Comparison of ENCODE assay signal across 1 cellular context in genomic region chr10:115944538-115944937, GRCh38.
TF ChIP-seq lines count a peak whose summit lies in the region.

No MANE protein-coding gene starts in this region.

TF ChIP-seq in SK-N-SH, 30 proteins besides CTCF, POLR2A, EP300 and RAD21 (continued from another document):
- TF ChIP-seq, protein P1, sequence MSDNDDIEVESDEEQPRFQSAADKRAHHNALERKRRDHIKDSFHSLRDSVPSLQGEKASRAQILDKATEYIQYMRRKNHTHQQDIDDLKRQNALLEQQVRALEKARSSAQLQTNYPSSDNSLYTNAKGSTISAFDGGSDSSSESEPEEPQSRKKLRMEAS (IDR thresholded peaks at IDR 0.05; ENCODE audit: low read depth) = no peak
- TF ChIP-seq TCF12 (IDR thresholded peaks at IDR 0.05) = no peak
- TF ChIP-seq MXI1 (IDR thresholded peaks at IDR 0.05; ENCODE audit: low read depth, low read length) = no peak
- TF ChIP-seq USF2 (IDR thresholded peaks at IDR 0.05; ENCODE audit: borderline replicate concordance, low read depth, low read length) = no peak
- TF ChIP-seq RXRA (IDR thresholded peaks at IDR 0.05; ENCODE audit: borderline replicate concordance, low read depth) = no peak
- TF ChIP-seq JUND (IDR thresholded peaks at IDR 0.05) = no peak
- TF ChIP-seq FOXJ3 (CRISPR knock-in tag; IDR thresholded peaks at IDR 0.05) = no peak
- no peak for TF ChIP-seq ZBTB33 (IDR thresholded peaks at IDR 0.05; ENCODE audit: borderline replicate concordance, low read depth)
- TF ChIP-seq POLR2AphosphoS5 (IDR thresholded peaks at IDR 0.05; ENCODE audit: low read depth, low read length) = no peak
- no peak for TF ChIP-seq NRF1 (IDR thresholded peaks at IDR 0.05; ENCODE audit: low read depth, low read length)
- TF ChIP-seq MEF2A (IDR thresholded peaks at IDR 0.05; ENCODE audit: borderline replicate concordance, low read depth) = no peak
- no peak for TF ChIP-seq RFX5 (IDR thresholded peaks at IDR 0.05; ENCODE audit: low read length)
- TF ChIP-seq GABPA (IDR thresholded peaks at IDR 0.05; ENCODE audit: low read depth) = no peak
- TF ChIP-seq ELF1 (IDR thresholded peaks at IDR 0.05) = no peak
- no peak for TF ChIP-seq FOXM1 (IDR thresholded peaks at IDR 0.05; ENCODE audit: low read depth)
- no peak for TF ChIP-seq USF1 (IDR thresholded peaks at IDR 0.05; ENCODE audit: borderline replicate concordance, low read depth)
- TF ChIP-seq SIN3A (IDR thresholded peaks at IDR 0.05; ENCODE audit: borderline replicate concordance, low read depth, low read length) = no peak
- TF ChIP-seq, protein P2, sequence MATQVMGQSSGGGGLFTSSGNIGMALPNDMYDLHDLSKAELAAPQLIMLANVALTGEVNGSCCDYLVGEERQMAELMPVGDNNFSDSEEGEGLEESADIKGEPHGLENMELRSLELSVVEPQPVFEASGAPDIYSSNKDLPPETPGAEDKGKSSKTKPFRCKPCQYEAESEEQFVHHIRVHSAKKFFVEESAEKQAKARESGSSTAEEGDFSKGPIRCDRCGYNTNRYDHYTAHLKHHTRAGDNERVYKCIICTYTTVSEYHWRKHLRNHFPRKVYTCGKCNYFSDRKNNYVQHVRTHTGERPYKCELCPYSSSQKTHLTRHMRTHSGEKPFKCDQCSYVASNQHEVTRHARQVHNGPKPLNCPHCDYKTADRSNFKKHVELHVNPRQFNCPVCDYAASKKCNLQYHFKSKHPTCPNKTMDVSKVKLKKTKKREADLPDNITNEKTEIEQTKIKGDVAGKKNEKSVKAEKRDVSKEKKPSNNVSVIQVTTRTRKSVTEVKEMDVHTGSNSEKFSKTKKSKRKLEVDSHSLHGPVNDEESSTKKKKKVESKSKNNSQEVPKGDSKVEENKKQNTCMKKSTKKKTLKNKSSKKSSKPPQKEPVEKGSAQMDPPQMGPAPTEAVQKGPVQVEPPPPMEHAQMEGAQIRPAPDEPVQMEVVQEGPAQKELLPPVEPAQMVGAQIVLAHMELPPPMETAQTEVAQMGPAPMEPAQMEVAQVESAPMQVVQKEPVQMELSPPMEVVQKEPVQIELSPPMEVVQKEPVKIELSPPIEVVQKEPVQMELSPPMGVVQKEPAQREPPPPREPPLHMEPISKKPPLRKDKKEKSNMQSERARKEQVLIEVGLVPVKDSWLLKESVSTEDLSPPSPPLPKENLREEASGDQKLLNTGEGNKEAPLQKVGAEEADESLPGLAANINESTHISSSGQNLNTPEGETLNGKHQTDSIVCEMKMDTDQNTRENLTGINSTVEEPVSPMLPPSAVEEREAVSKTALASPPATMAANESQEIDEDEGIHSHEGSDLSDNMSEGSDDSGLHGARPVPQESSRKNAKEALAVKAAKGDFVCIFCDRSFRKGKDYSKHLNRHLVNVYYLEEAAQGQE (IDR thresholded peaks at IDR 0.05; ENCODE audit: low read depth, low read length) = no peak
- TF ChIP-seq EZH2phosphoT487 (IDR thresholded peaks at IDR 0.05; ENCODE audit: borderline replicate concordance, low read depth) = no peak
